In the genomic region with DNA sequence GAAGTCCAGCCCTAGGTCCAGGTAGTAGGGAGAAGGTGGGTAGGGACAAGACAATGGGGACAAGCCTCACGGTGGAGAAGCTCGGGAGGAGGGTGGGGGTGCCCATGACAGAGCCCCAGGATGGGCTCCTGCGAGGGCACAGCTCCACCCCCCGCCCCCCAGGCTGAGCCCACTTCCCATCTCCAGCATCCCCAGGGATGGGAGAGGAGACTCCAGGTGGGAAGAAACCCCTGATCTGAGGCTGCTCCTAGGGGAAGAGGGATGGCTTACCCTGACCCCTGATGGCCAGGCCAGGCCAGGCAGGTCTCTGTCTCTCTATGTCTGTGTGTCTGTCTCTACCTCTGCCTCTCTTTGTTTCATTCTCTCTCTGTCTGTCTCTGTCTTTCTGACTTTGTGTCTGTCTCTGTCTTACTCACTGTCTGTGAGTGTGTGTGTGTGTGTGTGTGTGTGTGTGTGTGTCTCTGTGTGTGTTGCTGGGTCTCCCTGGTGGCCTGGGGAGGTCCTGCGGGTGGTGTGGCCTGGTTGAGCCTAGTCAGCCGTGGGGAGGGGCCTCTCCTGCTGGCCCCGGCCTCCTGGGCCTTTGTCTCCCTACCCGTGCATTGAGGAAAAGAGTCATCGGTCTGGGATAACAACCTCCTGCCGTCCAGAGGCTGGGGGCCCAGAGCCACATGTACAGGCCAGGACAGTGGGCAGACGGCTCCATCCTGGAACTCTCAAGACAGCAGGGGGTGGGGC, we compare ENCODE assay signal across 12 cellular contexts. TPM values are rescaled to one million over a fixed set of nuclear protein-coding genes. Genes with fewer than 3 reads are reported as not detected.
DNase-seq lines count a peak whose midpoint lies in the region; ATAC-seq, FAIRE-seq and TF ChIP-seq lines count a peak whose summit lies in the region.
"Had no signal": no experiment of that assay in that cellular context is flagged by ENCODE, and none has a peak within 500 bp of the region (broad histone marks: within the 10 kb centered on the region; RNA-seq: fewer than 3 reads in every experiment).

No MANE protein-coding gene starts in this region.

- no peaks in the 10 kb centered on the region for H3K79me2 ChIP-seq in PC-9 (ENCODE audit: low read depth)

- H4K20me1 ChIP-seq in PC-9 (ENCODE audit: insufficient read depth) = no peaks in the 10 kb centered on the region

- ATAC-seq in activated CD8-positive, alpha-beta T cell treated with anti-CD3 and anti-CD28 coated beads for 36 hours = peak; percentile 51
- ATAC-seq in activated CD8-positive, alpha-beta T cell treated with anti-CD3 and anti-CD28 coated beads, Interleukin-2, amount 10 ng/mL, durations not matched to agents 7 days and 5 days = no peak
- ATAC-seq in sciatic nerve (peak; percentile 23), HG02610 (IDR thresholded peaks at IDR 0.05; ENCODE audit: unreplicated experiment) (no peak)

- peaks cover 11% of the 10 kb centered on the region for H3K4me1 Mint-ChIP-seq in activated CD8-positive, alpha-beta T cell treated with anti-CD3 and anti-CD28 coated beads for 36 hours (ENCODE audit: low read depth)
- peaks cover 5% of the 10 kb centered on the region for H3K4me1 Mint-ChIP-seq in activated CD8-positive, alpha-beta T cell treated with anti-CD3 and anti-CD28 coated beads, Interleukin-2, amount 10 ng/mL, durations not matched to agents 7 days and 5 days (ENCODE audit: low read depth)
- H3K4me1 Mint-ChIP-seq in glutamatergic neuron (ENCODE audit: low read depth, unreplicated experiment) = peaks cover 5% of the 10 kb centered on the region

- no TSS peak for BruUV-seq in PC-9 (replicated peaks; lab: Mats Ljungman, UMichigan)

- H3K9me3 Mint-ChIP-seq in activated CD8-positive, alpha-beta T cell treated with anti-CD3 and anti-CD28 coated beads for 36 hours = no peaks in the 10 kb centered on the region
- no peaks in the 10 kb centered on the region for H3K9me3 Mint-ChIP-seq in activated CD8-positive, alpha-beta T cell treated with anti-CD3 and anti-CD28 coated beads, Interleukin-2, amount 10 ng/mL, durations not matched to agents 7 days and 5 days (ENCODE audit: insufficient read depth)
- peaks cover 6% of the 10 kb centered on the region for H3K9me3 Mint-ChIP-seq in glutamatergic neuron (ENCODE audit: unreplicated experiment)
- H3K9me3 Mint-ChIP-seq: IgD-negative memory B cell had no signal

- H3K27ac Mint-ChIP-seq in activated CD8-positive, alpha-beta T cell treated with anti-CD3 and anti-CD28 coated beads for 36 hours = no peak overlapping the region
- H3K27ac Mint-ChIP-seq in activated CD8-positive, alpha-beta T cell treated with anti-CD3 and anti-CD28 coated beads, Interleukin-2, amount 10 ng/mL, durations not matched to agents 7 days and 5 days = no peak overlapping the region
- H3K27ac Mint-ChIP-seq in glutamatergic neuron (ENCODE audit: unreplicated experiment) = peak overlapping the region; percentile 14
- H3K27ac Mint-ChIP-seq: IgD-negative memory B cell had no signal

- no peaks in the 10 kb centered on the region for H3K27me3 ChIP-seq in PC-9 (ENCODE audit: insufficient read depth, low read depth)
- H3K27me3 ChIP-seq: transverse colon had no signal

- intact Hi-C loops in activated CD8-positive, alpha-beta T cell treated with anti-CD3 and anti-CD28 coated beads for 36 hours (cut with micrococcal nuclease) = no loop called here
- intact Hi-C loops in PC-9 (cut with micrococcal nuclease; ENCODE audit: unreplicated experiment) = no loop called here
- intact Hi-C loops in sciatic nerve (cut with DNase I) = no loop called here

- TF ChIP-seq CTCF in activated CD8-positive, alpha-beta T cell treated with anti-CD3 and anti-CD28 coated beads for 36 hours (IDR thresholded peaks at IDR 0.05) = no peak
- TF ChIP-seq CTCF in PC-9 (conservative IDR thresholded peaks at IDR 0.05) = peak; percentile 37; the same call in 1 of the 2 replicates
- TF ChIP-seq CTCF in glutamatergic neuron (IDR thresholded peaks at IDR 0.05; ENCODE audit: partially characterized antibody, unreplicated experiment) = no peak
- TF ChIP-seq CTCF in D721Med (IDR thresholded peaks at IDR 0.05; ENCODE audit: insufficient read depth, missing control alignments) = no peak

- FAIRE-seq in D721Med (lab: Jason Lieb, UNC) = no peak

- H3K36me3 ChIP-seq in PC-9 (ENCODE audit: low read depth) = no peaks in the 10 kb centered on the region
- H3K36me3 ChIP-seq: HAP-1, transverse colon had no signal

- no peak overlapping the region for H3K4me3 ChIP-seq in PC-9
- H3K4me3 ChIP-seq: HAP-1, transverse colon had no signal

- H3F3A ChIP-seq in PC-9 (ENCODE audit: insufficient read depth, low read depth) = no peaks in the 10 kb centered on the region

- no peak overlapping the region for H3K4me2 ChIP-seq in PC-9

- CTCF ChIA-PET in activated CD8-positive, alpha-beta T cell treated with anti-CD3 and anti-CD28 coated beads for 36 hours (lab: Charles Lee) = no interaction called here
- CTCF ChIA-PET in activated CD8-positive, alpha-beta T cell treated with anti-CD3 and anti-CD28 coated beads, Interleukin-2, amount 10 ng/mL, durations not matched to agents 7 days and 5 days (lab: Charles Lee) = no interaction called here
- CTCF ChIA-PET in PC-9 (lab: Charles Lee) = no interaction called here

- H2AFZ ChIP-seq in PC-9 = no peak overlapping the region

- no peaks in the 10 kb centered on the region for H3K4me1 ChIP-seq in PC-9 (replicated peaks; ENCODE audit: insufficient read depth)
- H3K4me1 ChIP-seq: HAP-1, transverse colon had no signal

- no peak overlapping the region for H3K27ac ChIP-seq in PC-9
- H3K27ac ChIP-seq: transverse colon, VCaP had no signal

- peak; percentile 20 for DNase-seq in activated CD8-positive, alpha-beta T cell treated with anti-CD3 and anti-CD28 coated beads for 36 hours
- DNase-seq in activated CD8-positive, alpha-beta T cell treated with anti-CD3 and anti-CD28 coated beads, Interleukin-2, amount 10 ng/mL, durations not matched to agents 7 days and 5 days = no peak
- DNase-seq in PC-9 (no peak), glutamatergic neuron (peak; percentile 35), sciatic nerve (ENCODE audit: low spot score) (no peak), foreskin melanocyte (no peak), D721Med (ENCODE audit: insufficient read length, low spot score) (no peak)
- DNase-seq: transverse colon had no signal

- H3K9me3 ChIP-seq in PC-9 (ENCODE audit: insufficient read depth, low read depth) = no peaks in the 10 kb centered on the region
- H3K9me3 ChIP-seq: HAP-1, transverse colon had no signal

- POLR2A ChIA-PET in activated CD8-positive, alpha-beta T cell treated with anti-CD3 and anti-CD28 coated beads for 36 hours (lab: Charles Lee) = no interaction called here
- POLR2A ChIA-PET in activated CD8-positive, alpha-beta T cell treated with anti-CD3 and anti-CD28 coated beads, Interleukin-2, amount 10 ng/mL, durations not matched to agents 7 days and 5 days (lab: Charles Lee) = no interaction called here
- POLR2A ChIA-PET in PC-9 (lab: Charles Lee; ENCODE audit: unreplicated experiment) = no interaction called here

- no peak overlapping the region for H3K4me3 Mint-ChIP-seq in activated CD8-positive, alpha-beta T cell treated with anti-CD3 and anti-CD28 coated beads for 36 hours
- no peak overlapping the region for H3K4me3 Mint-ChIP-seq in activated CD8-positive, alpha-beta T cell treated with anti-CD3 and anti-CD28 coated beads, Interleukin-2, amount 10 ng/mL, durations not matched to agents 7 days and 5 days
- H3K4me3 Mint-ChIP-seq in glutamatergic neuron (ENCODE audit: unreplicated experiment) = no peak overlapping the region

- H3K36me3 Mint-ChIP-seq in activated CD8-positive, alpha-beta T cell treated with anti-CD3 and anti-CD28 coated beads for 36 hours (ENCODE audit: low read depth) = no peaks in the 10 kb centered on the region
- no peaks in the 10 kb centered on the region for H3K36me3 Mint-ChIP-seq in activated CD8-positive, alpha-beta T cell treated with anti-CD3 and anti-CD28 coated beads, Interleukin-2, amount 10 ng/mL, durations not matched to agents 7 days and 5 days (ENCODE audit: low read depth)
- no peaks in the 10 kb centered on the region for H3K36me3 Mint-ChIP-seq in glutamatergic neuron (ENCODE audit: unreplicated experiment)
- H3K36me3 Mint-ChIP-seq: IgD-negative memory B cell had no signal

- H3K27me3 Mint-ChIP-seq in activated CD8-positive, alpha-beta T cell treated with anti-CD3 and anti-CD28 coated beads for 36 hours = no peaks in the 10 kb centered on the region
- H3K27me3 Mint-ChIP-seq in activated CD8-positive, alpha-beta T cell treated with anti-CD3 and anti-CD28 coated beads, Interleukin-2, amount 10 ng/mL, durations not matched to agents 7 days and 5 days (ENCODE audit: low read depth) = no peaks in the 10 kb centered on the region
- H3K27me3 Mint-ChIP-seq in glutamatergic neuron (ENCODE audit: unreplicated experiment) = peaks cover 6% of the 10 kb centered on the region

- no peaks in the 10 kb centered on the region for H3K9me2 ChIP-seq in PC-9 (ENCODE audit: insufficient read depth)

RNA-seq across cellular contexts. Expression of a gene that starts 45.7 kb away (rescaled TPM):
- not detected for total RNA-seq in activated CD8-positive, alpha-beta T cell treated with anti-CD3 and anti-CD28 coated beads for 36 hours
- total RNA-seq in activated CD8-positive, alpha-beta T cell treated with anti-CD3 and anti-CD28 coated beads, Interleukin-2, amount 10 ng/mL, durations not matched to agents 7 days and 5 days = not detected
- total RNA-seq in PC-9 (2021) (42.2 and 42.4 TPM in 2 replicates), glutamatergic neuron (ENCODE audit: unreplicated experiment) (13.8 TPM), sciatic nerve (11.4 TPM)

Comparison
In these comparisons a context has a peak if more than half of its experiments do, and no peak if none do; other contexts are left out.
1. ATAC-seq: peak in activated CD8-positive, alpha-beta T cell treated with anti-CD3 and anti-CD28 coated beads for 36 hours (single experiment) and sciatic nerve (single experiment); none in activated CD8-positive, alpha-beta T cell treated with anti-CD3 and anti-CD28 coated beads, Interleukin-2, amount 10 ng/mL, durations not matched to agents 7 days and 5 days (single experiment) and HG02610 (single experiment).
2. DNase-seq: peak in activated CD8-positive, alpha-beta T cell treated with anti-CD3 and anti-CD28 coated beads for 36 hours (single experiment) and glutamatergic neuron (single experiment); none in activated CD8-positive, alpha-beta T cell treated with anti-CD3 and anti-CD28 coated beads, Interleukin-2, amount 10 ng/mL, durations not matched to agents 7 days and 5 days (single experiment), PC-9 (0 of 2), sciatic nerve (single experiment), foreskin melanocyte (single experiment) and D721Med (single experiment).
3. RNA of a gene that starts 45.7 kb away (total RNA-seq): 42.2 to 42.4 TPM in PC-9, 13.8 TPM in glutamatergic neuron (single experiment) and 11.4 TPM in sciatic nerve (single experiment); not detected in activated CD8-positive, alpha-beta T cell treated with anti-CD3 and anti-CD28 coated beads, Interleukin-2, amount 10 ng/mL, durations not matched to agents 7 days and 5 days and not detected in activated CD8-positive, alpha-beta T cell treated with anti-CD3 and anti-CD28 coated beads for 36 hours; every median in the first group is over 10 times any median in the second.